In the genomic region with DNA sequence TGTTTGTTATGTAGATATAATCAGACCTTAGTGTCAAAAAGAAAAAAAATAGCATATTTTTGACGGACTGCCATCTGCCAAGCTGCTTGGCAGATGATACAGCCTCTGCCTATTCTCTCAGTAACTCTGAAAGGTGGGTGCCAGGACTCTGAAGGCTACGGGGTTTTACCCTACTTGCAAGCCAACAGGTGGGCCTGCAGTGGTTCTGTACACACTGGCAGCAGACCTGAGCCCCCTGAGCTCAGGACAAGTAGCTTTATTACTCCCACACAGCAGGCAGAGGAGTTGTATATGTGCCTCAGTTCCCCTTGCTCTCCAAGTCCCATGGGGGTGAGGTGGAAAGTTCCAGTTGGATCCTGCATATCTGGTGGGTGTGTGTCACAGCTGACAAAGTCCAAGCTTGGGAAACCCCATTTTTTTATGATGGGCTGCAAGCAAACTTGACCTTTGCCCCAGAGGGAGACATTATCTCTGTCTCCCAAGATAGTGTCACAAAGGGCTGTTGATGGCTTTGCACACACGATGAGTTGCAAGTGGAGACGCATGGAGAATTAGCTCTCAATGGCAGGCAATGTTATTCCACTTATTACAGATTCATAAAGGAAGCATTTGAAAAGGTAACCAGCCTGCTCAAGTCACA, we compare ENCODE assay signal across 1 cellular context.
TF ChIP-seq lines count a peak whose summit lies in the region.

No MANE protein-coding gene starts in this region.

TF ChIP-seq in HepG2, 621 proteins besides CTCF, POLR2A, EP300 and RAD21 (continued from another document and continues in another):
- TF ChIP-seq, protein P1, sequence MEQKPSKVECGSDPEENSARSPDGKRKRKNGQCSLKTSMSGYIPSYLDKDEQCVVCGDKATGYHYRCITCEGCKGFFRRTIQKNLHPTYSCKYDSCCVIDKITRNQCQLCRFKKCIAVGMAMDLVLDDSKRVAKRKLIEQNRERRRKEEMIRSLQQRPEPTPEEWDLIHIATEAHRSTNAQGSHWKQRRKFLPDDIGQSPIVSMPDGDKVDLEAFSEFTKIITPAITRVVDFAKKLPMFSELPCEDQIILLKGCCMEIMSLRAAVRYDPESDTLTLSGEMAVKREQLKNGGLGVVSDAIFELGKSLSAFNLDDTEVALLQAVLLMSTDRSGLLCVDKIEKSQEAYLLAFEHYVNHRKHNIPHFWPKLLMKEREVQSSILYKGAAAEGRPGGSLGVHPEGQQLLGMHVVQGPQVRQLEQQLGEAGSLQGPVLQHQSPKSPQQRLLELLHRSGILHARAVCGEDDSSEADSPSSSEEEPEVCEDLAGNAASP (CRISPR knock-in tag; IDR thresholded peaks at IDR 0.05; ENCODE audit: borderline replicate concordance), result no peak
- TF ChIP-seq HNRNPLL (IDR thresholded peaks at IDR 0.05; ENCODE audit: low read depth, low read length, poor library complexity, severe bottlenecking) (no peak), DNMT3B (CRISPR knock-in tag; conservative IDR thresholded peaks at IDR 0.05) (no peak), ZNF33B (CRISPR knock-in tag; IDR thresholded peaks at IDR 0.05) (0 out of 2 replicates have a peak, but pooled peaks have one; percentile 30), EED (CRISPR knock-in tag; IDR thresholded peaks at IDR 0.05) (no peak), ZNF589 (CRISPR knock-in tag; conservative IDR thresholded peaks at IDR 0.05) (no peak), ZNF747 (CRISPR knock-in tag; IDR thresholded peaks at IDR 0.05; ENCODE audit: borderline replicate concordance) (peak; percentile 58; the same call in 1 of the 2 replicates), HDAC1 (CRISPR knock-in tag; IDR thresholded peaks at IDR 0.05) (peak; percentile 57; the same call in 1 of the 2 replicates), ISX (CRISPR knock-in tag; conservative IDR thresholded peaks at IDR 0.05) (no peak), HIVEP1 (CRISPR knock-in tag; IDR thresholded peaks at IDR 0.05) (peak; percentile 97), ATAD3A (CRISPR knock-in tag; IDR thresholded peaks at IDR 0.05) (no peak), JUNB (CRISPR knock-in tag; IDR thresholded peaks at IDR 0.05; ENCODE audit: borderline replicate concordance) (no peak; the same call in 1 of the 2 replicates), HDAC2 (CRISPR knock-in tag; IDR thresholded peaks at IDR 0.05) (peak; percentile 95), FOSL1 (CRISPR knock-in tag; IDR thresholded peaks at IDR 0.05; ENCODE audit: borderline replicate concordance) (no peak), ZBTB7A (CRISPR knock-in tag; IDR thresholded peaks at IDR 0.05) (no peak), GTF3A (CRISPR knock-in tag; conservative IDR thresholded peaks at IDR 0.05) (peak; percentile 47; the same call in 1 of the 2 replicates), JDP2 (CRISPR knock-in tag; IDR thresholded peaks at IDR 0.05; ENCODE audit: borderline replicate concordance) (no peak), TRIM24 (CRISPR knock-in tag; IDR thresholded peaks at IDR 0.05) (0 out of 2 replicates have a peak, but pooled peaks have one; percentile 59), TBX2 (CRISPR knock-in tag; IDR thresholded peaks at IDR 0.05; ENCODE audit: borderline replicate concordance) (peak; percentile 93), HMGA1 (CRISPR knock-in tag; conservative IDR thresholded peaks at IDR 0.05) (no peak), CHD2 (IDR thresholded peaks at IDR 0.05; ENCODE audit: low read depth, low read length) (no peak), ATF1 (CRISPR knock-in tag; IDR thresholded peaks at IDR 0.05) (peak; percentile 63), HCFC1 (IDR thresholded peaks at IDR 0.05; ENCODE audit: low read depth, low read length) (no peak), NFE2 (CRISPR knock-in tag; IDR thresholded peaks at IDR 0.05) (no peak), SRY (CRISPR knock-in tag; IDR thresholded peaks at IDR 0.05) (no peak)
- TF ChIP-seq, protein P2, sequence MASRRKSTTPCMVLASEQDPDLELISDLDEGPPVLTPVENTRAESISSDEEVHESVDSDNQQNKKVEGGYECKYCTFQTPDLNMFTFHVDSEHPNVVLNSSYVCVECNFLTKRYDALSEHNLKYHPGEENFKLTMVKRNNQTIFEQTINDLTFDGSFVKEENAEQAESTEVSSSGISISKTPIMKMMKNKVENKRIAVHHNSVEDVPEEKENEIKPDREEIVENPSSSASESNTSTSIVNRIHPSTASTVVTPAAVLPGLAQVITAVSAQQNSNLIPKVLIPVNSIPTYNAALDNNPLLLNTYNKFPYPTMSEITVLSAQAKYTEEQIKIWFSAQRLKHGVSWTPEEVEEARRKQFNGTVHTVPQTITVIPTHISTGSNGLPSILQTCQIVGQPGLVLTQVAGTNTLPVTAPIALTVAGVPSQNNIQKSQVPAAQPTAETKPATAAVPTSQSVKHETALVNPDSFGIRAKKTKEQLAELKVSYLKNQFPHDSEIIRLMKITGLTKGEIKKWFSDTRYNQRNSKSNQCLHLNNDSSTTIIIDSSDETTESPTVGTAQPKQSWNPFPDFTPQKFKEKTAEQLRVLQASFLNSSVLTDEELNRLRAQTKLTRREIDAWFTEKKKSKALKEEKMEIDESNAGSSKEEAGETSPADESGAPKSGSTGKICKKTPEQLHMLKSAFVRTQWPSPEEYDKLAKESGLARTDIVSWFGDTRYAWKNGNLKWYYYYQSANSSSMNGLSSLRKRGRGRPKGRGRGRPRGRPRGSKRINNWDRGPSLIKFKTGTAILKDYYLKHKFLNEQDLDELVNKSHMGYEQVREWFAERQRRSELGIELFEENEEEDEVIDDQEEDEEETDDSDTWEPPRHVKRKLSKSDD (CRISPR knock-in tag; IDR thresholded peaks at IDR 0.05; ENCODE audit: low read depth), result no peak; the same call in 1 of the 2 replicates
- TF ChIP-seq, protein P3, sequence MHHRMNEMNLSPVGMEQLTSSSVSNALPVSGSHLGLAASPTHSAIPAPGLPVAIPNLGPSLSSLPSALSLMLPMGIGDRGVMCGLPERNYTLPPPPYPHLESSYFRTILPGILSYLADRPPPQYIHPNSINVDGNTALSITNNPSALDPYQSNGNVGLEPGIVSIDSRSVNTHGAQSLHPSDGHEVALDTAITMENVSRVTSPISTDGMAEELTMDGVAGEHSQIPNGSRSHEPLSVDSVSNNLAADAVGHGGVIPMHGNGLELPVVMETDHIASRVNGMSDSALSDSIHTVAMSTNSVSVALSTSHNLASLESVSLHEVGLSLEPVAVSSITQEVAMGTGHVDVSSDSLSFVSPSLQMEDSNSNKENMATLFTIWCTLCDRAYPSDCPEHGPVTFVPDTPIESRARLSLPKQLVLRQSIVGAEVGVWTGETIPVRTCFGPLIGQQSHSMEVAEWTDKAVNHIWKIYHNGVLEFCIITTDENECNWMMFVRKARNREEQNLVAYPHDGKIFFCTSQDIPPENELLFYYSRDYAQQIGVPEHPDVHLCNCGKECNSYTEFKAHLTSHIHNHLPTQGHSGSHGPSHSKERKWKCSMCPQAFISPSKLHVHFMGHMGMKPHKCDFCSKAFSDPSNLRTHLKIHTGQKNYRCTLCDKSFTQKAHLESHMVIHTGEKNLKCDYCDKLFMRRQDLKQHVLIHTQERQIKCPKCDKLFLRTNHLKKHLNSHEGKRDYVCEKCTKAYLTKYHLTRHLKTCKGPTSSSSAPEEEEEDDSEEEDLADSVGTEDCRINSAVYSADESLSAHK (CRISPR knock-in tag; IDR thresholded peaks at IDR 0.05; ENCODE audit: borderline replicate concordance), result no peak
- TF ChIP-seq, protein P4, sequence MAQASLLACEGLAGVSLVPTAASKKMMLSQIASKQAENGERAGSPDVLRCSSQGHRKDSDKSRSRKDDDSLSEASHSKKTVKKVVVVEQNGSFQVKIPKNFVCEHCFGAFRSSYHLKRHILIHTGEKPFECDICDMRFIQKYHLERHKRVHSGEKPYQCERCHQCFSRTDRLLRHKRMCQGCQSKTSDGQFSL (CRISPR knock-in tag; IDR thresholded peaks at IDR 0.05), result peak; percentile 65; the same call in 1 of the 2 replicates
- TF ChIP-seq, protein P5, sequence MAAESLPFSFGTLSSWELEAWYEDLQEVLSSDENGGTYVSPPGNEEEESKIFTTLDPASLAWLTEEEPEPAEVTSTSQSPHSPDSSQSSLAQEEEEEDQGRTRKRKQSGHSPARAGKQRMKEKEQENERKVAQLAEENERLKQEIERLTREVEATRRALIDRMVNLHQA (CRISPR knock-in tag; IDR thresholded peaks at IDR 0.05), result no peak
- TF ChIP-seq, protein P6, sequence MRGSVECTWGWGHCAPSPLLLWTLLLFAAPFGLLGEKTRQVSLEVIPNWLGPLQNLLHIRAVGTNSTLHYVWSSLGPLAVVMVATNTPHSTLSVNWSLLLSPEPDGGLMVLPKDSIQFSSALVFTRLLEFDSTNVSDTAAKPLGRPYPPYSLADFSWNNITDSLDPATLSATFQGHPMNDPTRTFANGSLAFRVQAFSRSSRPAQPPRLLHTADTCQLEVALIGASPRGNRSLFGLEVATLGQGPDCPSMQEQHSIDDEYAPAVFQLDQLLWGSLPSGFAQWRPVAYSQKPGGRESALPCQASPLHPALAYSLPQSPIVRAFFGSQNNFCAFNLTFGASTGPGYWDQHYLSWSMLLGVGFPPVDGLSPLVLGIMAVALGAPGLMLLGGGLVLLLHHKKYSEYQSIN (CRISPR knock-in tag; IDR thresholded peaks at IDR 0.05; ENCODE audit: borderline replicate concordance), result no peak
- TF ChIP-seq, protein P7, sequence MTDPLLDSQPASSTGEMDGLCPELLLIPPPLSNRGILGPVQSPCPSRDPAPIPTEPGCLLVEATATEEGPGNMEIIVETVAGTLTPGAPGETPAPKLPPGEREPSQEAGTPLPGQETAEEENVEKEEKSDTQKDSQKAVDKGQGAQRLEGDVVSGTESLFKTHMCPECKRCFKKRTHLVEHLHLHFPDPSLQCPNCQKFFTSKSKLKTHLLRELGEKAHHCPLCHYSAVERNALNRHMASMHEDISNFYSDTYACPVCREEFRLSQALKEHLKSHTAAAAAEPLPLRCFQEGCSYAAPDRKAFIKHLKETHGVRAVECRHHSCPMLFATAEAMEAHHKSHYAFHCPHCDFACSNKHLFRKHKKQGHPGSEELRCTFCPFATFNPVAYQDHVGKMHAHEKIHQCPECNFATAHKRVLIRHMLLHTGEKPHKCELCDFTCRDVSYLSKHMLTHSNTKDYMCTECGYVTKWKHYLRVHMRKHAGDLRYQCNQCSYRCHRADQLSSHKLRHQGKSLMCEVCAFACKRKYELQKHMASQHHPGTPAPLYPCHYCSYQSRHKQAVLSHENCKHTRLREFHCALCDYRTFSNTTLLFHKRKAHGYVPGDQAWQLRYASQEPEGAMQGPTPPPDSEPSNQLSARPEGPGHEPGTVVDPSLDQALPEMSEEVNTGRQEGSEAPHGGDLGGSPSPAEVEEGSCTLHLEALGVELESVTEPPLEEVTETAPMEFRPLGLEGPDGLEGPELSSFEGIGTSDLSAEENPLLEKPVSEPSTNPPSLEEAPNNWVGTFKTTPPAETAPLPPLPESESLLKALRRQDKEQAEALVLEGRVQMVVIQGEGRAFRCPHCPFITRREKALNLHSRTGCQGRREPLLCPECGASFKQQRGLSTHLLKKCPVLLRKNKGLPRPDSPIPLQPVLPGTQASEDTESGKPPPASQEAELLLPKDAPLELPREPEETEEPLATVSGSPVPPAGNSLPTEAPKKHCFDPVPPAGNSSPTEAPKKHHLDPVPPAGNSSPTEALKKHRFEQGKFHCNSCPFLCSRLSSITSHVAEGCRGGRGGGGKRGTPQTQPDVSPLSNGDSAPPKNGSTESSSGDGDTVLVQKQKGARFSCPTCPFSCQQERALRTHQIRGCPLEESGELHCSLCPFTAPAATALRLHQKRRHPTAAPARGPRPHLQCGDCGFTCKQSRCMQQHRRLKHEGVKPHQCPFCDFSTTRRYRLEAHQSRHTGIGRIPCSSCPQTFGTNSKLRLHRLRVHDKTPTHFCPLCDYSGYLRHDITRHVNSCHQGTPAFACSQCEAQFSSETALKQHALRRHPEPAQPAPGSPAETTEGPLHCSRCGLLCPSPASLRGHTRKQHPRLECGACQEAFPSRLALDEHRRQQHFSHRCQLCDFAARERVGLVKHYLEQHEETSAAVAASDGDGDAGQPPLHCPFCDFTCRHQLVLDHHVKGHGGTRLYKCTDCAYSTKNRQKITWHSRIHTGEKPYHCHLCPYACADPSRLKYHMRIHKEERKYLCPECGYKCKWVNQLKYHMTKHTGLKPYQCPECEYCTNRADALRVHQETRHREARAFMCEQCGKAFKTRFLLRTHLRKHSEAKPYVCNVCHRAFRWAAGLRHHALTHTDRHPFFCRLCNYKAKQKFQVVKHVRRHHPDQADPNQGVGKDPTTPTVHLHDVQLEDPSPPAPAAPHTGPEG (CRISPR knock-in tag; IDR thresholded peaks at IDR 0.05), result 0 out of 2 replicates have a peak, but pooled peaks have one; percentile 44
- TF ChIP-seq, protein P8, sequence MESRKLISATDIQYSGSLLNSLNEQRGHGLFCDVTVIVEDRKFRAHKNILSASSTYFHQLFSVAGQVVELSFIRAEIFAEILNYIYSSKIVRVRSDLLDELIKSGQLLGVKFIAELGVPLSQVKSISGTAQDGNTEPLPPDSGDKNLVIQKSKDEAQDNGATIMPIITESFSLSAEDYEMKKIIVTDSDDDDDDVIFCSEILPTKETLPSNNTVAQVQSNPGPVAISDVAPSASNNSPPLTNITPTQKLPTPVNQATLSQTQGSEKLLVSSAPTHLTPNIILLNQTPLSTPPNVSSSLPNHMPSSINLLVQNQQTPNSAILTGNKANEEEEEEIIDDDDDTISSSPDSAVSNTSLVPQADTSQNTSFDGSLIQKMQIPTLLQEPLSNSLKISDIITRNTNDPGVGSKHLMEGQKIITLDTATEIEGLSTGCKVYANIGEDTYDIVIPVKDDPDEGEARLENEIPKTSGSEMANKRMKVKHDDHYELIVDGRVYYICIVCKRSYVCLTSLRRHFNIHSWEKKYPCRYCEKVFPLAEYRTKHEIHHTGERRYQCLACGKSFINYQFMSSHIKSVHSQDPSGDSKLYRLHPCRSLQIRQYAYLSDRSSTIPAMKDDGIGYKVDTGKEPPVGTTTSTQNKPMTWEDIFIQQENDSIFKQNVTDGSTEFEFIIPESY (CRISPR knock-in tag; IDR thresholded peaks at IDR 0.05), result peak; percentile 47
- TF ChIP-seq, protein P9, sequence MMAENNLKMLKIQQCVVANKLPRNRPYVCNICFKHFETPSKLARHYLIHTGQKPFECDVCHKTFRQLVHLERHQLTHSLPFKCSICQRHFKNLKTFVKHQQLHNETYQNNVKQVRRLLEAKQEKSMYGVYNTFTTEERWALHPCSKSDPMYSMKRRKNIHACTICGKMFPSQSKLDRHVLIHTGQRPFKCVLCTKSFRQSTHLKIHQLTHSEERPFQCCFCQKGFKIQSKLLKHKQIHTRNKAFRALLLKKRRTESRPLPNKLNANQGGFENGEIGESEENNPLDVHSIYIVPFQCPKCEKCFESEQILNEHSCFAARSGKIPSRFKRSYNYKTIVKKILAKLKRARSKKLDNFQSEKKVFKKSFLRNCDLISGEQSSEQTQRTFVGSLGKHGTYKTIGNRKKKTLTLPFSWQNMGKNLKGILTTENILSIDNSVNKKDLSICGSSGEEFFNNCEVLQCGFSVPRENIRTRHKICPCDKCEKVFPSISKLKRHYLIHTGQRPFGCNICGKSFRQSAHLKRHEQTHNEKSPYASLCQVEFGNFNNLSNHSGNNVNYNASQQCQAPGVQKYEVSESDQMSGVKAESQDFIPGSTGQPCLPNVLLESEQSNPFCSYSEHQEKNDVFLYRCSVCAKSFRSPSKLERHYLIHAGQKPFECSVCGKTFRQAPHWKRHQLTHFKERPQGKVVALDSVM (CRISPR knock-in tag; IDR thresholded peaks at IDR 0.05), result no peak
- TF ChIP-seq, protein P10, sequence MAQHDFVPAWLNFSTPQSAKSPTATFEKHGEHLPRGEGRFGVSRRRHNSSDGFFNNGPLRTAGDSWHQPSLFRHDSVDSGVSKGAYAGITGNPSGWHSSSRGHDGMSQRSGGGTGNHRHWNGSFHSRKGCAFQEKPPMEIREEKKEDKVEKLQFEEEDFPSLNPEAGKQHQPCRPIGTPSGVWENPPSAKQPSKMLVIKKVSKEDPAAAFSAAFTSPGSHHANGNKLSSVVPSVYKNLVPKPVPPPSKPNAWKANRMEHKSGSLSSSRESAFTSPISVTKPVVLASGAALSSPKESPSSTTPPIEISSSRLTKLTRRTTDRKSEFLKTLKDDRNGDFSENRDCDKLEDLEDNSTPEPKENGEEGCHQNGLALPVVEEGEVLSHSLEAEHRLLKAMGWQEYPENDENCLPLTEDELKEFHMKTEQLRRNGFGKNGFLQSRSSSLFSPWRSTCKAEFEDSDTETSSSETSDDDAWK (CRISPR knock-in tag; IDR thresholded peaks at IDR 0.05), result no peak
